In the genomic region with DNA sequence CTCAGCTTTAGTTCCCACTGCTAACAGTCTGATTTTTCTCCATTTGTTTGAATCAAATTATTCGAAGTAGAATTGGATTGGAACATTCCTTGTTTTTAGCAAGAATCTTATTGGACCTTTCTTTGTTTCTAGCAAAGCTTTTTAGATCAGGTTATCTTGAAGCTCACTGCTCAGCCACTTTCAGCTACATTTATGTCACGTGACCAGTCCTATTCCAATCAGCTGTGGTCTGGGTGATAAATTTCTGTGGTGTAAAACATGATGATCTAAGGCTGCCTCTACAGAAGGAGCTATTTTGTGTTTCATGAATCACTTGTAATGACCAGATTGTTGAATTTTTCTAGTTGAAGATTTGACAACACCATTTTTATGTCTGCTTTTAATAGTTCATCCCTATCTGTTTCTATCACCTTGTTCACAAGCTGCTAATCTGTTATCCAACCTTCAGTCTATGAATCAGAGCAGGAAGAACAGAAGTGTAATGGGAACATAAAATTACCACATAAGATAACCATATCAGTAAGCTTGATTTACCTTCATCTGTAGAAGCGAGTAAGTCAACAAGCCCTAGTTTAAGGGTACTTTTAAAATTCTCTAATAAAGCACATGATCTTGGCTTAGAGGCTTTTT, we compare ENCODE assay signal across 17 cellular contexts.
DNase-seq lines count a peak whose midpoint lies in the region; ATAC-seq, FAIRE-seq and TF ChIP-seq lines count a peak whose summit lies in the region.
"Had no signal": no experiment of that assay in that cellular context is flagged by ENCODE, and none has a peak within 500 bp of the region (broad histone marks: within the 10 kb centered on the region; RNA-seq: fewer than 3 reads in every experiment).

No MANE protein-coding gene starts in this region.

- H3K9me3 Mint-ChIP-seq in GM23338: no peaks in the 10 kb centered on the region; the same call in 2 of the 3 replicates
- H3K9me3 Mint-ChIP-seq: CD8-positive, alpha-beta T cell; H9 had no signal

- POLR2A ChIA-PET in GM12878 (lab: Charles Lee): no interaction called here

- H3K9me2 ChIP-seq in GM23338 (ENCODE audit: insufficient read depth): peaks cover 9% of the 10 kb centered on the region

- H3F3A ChIP-seq in GM23338 (replicated peaks; ENCODE audit: low read depth): no peaks in the 10 kb centered on the region

- no peak for TF ChIP-seq POLR2A in GM12878 (IDR thresholded peaks at IDR 0.05; ENCODE audit: low read depth, low read length)
- TF ChIP-seq POLR2A in tibial nerve (IDR thresholded peaks at IDR 0.05): no peak

- SMC1A ChIA-PET in GM12878 (lab: Charles Lee; ENCODE audit: uncharacterized antibody, unreplicated experiment): interaction anchor here (0.7 kb wide), 1 partner anchor 43 kb away, joined by 4 read pairs; no protein-coding TSS in a partner anchor

- no peak for TF ChIP-seq CTCF in GM23338 (conservative IDR thresholded peaks at IDR 0.05; ENCODE audit: low read depth in 2 of 2)
- no peak for TF ChIP-seq CTCF in GM12878 (IDR thresholded peaks at IDR 0.05 in 2 of 3, conservative IDR thresholded peaks at IDR 0.05 in 1 of 3; ENCODE audit: control insufficient read depth in 2 of 3, extremely low read depth in 1 of 3, insufficient read depth in 1 of 3, low read depth in 3 of 3, low read length in 3 of 3)
- no peak for TF ChIP-seq CTCF in tibial nerve (IDR thresholded peaks at IDR 0.05)

- WGBS in GM12878 (ENCODE audit: insufficient coverage, insufficient replicate concordance, low lambda C conversion rate, missing lambda C conversion rate): 15% methylated on average over 3 of the region's 3 CpGs
- 81 to 82% methylated on average over 3 of the region's 3 CpGs for WGBS in tibial nerve, 2 donors

- RAD21 ChIA-PET in GM12878 (lab: Charles Lee; ENCODE audit: unreplicated experiment): no interaction called here

- no peaks in the 10 kb centered on the region for H3K27me3 Mint-ChIP-seq in GM23338 (ENCODE audit: insufficient read depth, low read depth, poor library complexity)

- FAIRE-seq in GM12878 (lab: Jason Lieb, UNC): no peak
- FAIRE-seq: D721Med, HTR-8/SVneo had no signal

- intact Hi-C loops in GM12878 (cut with micrococcal nuclease; ENCODE audit: unreplicated experiment): no loop called here

- H3K79me2 ChIP-seq in GM23338 (replicated peaks; ENCODE audit: insufficient read depth) (no peaks in the 10 kb centered on the region), GM12878 (ENCODE audit: control insufficient read depth, insufficient read depth, low read length) (no peaks in the 10 kb centered on the region)

- H4K20me1 ChIP-seq in GM23338 (replicated peaks; ENCODE audit: insufficient read depth): no peaks in the 10 kb centered on the region
- H4K20me1 ChIP-seq in GM12878 (ENCODE audit: control insufficient read depth, insufficient read depth): no peaks in the 10 kb centered on the region

- no peaks in the 10 kb centered on the region for H3K36me3 ChIP-seq in GM23338 (ENCODE audit: insufficient read depth)
- no peaks in the 10 kb centered on the region for H3K36me3 ChIP-seq in GM12878 (ENCODE audit: control insufficient read depth in 2 of 2, insufficient read depth in 2 of 2, low read length in 1 of 2)
- no peaks in the 10 kb centered on the region for H3K36me3 ChIP-seq in tibial nerve

- DNase-seq in GM23338 (ENCODE audit: low spot score) (no peak), HT1080 (ENCODE audit: low read depth) (peak; percentile 6), GM12878 (ENCODE audit: low read depth, low spot score) (no peak), myocyte (ENCODE audit: low read depth) (peak; percentile 4), tibial nerve (ENCODE audit: low spot score in 2 of 2) (no peak), DMS53 treated with DMSO at 0.1 percent for 48 hours (lab: John Stamatoyannopoulos, UW; ENCODE audit: unreplicated experiment) (no peak), putamen (ENCODE audit: low spot score) (no peak), GM19240 (ENCODE audit: insufficient read length, low spot score) (no peak)
- DNase-seq: CD8-positive, alpha-beta T cell; COR-L47; GF-D8; GM23248; H9; KBM-7 had no signal

- H3K9me3 ChIP-seq in GM12878 (replicated peaks; ENCODE audit: control insufficient read depth, insufficient read depth, low read length) (no peaks in the 10 kb centered on the region), tibial nerve (no peaks in the 10 kb centered on the region)

- H2AFZ ChIP-seq in GM23338: peak overlapping the region; percentile 43; the same call in 1 of the 2 replicates
- no peak overlapping the region for H2AFZ ChIP-seq in GM12878 (ENCODE audit: control insufficient read depth, low read depth, low read length)
- H2AFZ ChIP-seq: GM23248 had no signal

- H3K4me1 ChIP-seq in GM23338 (ENCODE audit: insufficient read depth) (peaks cover 14% of the 10 kb centered on the region), GM12878 (ENCODE audit: control insufficient read depth, insufficient read depth, low read length) (no peaks in the 10 kb centered on the region), tibial nerve (no peaks in the 10 kb centered on the region)

- H3K4me2 ChIP-seq in GM23338: no peak overlapping the region
- H3K4me2 ChIP-seq in GM12878 (ENCODE audit: control insufficient read depth, insufficient read depth): no peak overlapping the region

- no peak overlapping the region for H3K27ac Mint-ChIP-seq in GM23338
- H3K27ac Mint-ChIP-seq: CD14-positive monocyte; CD8-positive, alpha-beta T cell; H9 had no signal

- H3K27me3 ChIP-seq in GM23338 (ENCODE audit: insufficient read depth): no peaks in the 10 kb centered on the region
- no peaks in the 10 kb centered on the region for H3K27me3 ChIP-seq in GM12878 (replicated peaks in 1 of 2; ENCODE audit: control insufficient read depth in 2 of 2, insufficient read depth in 2 of 2, low read length in 1 of 2)
- H3K27me3 ChIP-seq in tibial nerve: no peaks in the 10 kb centered on the region

- no peak overlapping the region for H3K9ac ChIP-seq in GM12878 (ENCODE audit: control insufficient read depth, insufficient read depth, low read length)
- H3K9ac ChIP-seq: GM23248 had no signal

- peaks cover 14% of the 10 kb centered on the region for H3K4me1 Mint-ChIP-seq in GM23338
- H3K4me1 Mint-ChIP-seq: CD14-positive monocyte had no signal

- TF ChIP-seq RAD21 in GM12878 (IDR thresholded peaks at IDR 0.05; ENCODE audit: insufficient read depth, low read depth, low read length): no peak

- TF ChIP-seq EP300 in GM12878 (IDR thresholded peaks at IDR 0.05; ENCODE audit: borderline replicate concordance in 1 of 2, control insufficient read depth in 1 of 2, low read depth in 2 of 2, low read length in 2 of 2) (no peak), tibial nerve (IDR thresholded peaks at IDR 0.05) (no peak)

- CTCF ChIA-PET in GM12878 (lab: Yijun Ruan, JAX): no interaction called here

- no TSS peak for BruUV-seq in GM12878 (replicated peaks; lab: Mats Ljungman, UMichigan)

- ATAC-seq in GM23338 (no peak), GM12878 (no peak)
- ATAC-seq: CD8-positive, alpha-beta T cell had no signal

- H3K4me3 Mint-ChIP-seq in GM23338: no peak overlapping the region
- H3K4me3 Mint-ChIP-seq: CD14-positive monocyte; CD8-positive, alpha-beta T cell; H9 had no signal

- H3K27ac ChIP-seq in GM23338 (ENCODE audit: low read depth): no peak overlapping the region
- no peak overlapping the region for H3K27ac ChIP-seq in GM12878 (ENCODE audit: control insufficient read depth, insufficient read depth)
- no peak overlapping the region for H3K27ac ChIP-seq in tibial nerve
- H3K27ac ChIP-seq: GM23248 had no signal

- in situ Hi-C loops in GM12878 (cut with MboI): no loop called here

- H3K4me3 ChIP-seq in GM23338: no peak overlapping the region
- no peak overlapping the region for H3K4me3 ChIP-seq in GM12878
- no peak overlapping the region for H3K4me3 ChIP-seq in tibial nerve
- H3K4me3 ChIP-seq: GM23248 had no signal

- H3K36me3 Mint-ChIP-seq in GM23338 (ENCODE audit: low read depth): no peaks in the 10 kb centered on the region; the same call in 2 of the 3 replicates
- H3K36me3 Mint-ChIP-seq: CD14-positive monocyte; CD8-positive, alpha-beta T cell had no signal

TF ChIP-seq in GM23338, 12 proteins besides CTCF, POLR2A, EP300 and RAD21 (continues in another document):
- no peak for TF ChIP-seq NANOG (IDR thresholded peaks at IDR 0.05; ENCODE audit: borderline replicate concordance)

TF ChIP-seq in GM12878, 131 proteins besides CTCF, POLR2A, EP300 and RAD21:
- TF ChIP-seq, protein P1, sequence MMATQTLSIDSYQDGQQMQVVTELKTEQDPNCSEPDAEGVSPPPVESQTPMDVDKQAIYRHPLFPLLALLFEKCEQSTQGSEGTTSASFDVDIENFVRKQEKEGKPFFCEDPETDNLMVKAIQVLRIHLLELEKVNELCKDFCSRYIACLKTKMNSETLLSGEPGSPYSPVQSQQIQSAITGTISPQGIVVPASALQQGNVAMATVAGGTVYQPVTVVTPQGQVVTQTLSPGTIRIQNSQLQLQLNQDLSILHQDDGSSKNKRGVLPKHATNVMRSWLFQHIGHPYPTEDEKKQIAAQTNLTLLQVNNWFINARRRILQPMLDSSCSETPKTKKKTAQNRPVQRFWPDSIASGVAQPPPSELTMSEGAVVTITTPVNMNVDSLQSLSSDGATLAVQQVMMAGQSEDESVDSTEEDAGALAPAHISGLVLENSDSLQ (IDR thresholded peaks at IDR 0.05): no peak
- TF ChIP-seq, protein P2, sequence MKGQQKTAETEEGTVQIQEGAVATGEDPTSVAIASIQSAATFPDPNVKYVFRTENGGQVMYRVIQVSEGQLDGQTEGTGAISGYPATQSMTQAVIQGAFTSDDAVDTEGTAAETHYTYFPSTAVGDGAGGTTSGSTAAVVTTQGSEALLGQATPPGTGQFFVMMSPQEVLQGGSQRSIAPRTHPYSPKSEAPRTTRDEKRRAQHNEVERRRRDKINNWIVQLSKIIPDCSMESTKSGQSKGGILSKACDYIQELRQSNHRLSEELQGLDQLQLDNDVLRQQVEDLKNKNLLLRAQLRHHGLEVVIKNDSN (IDR thresholded peaks at IDR 0.05; ENCODE audit: borderline replicate concordance, extremely low read length, insufficient read depth, low read depth, low read length): peak; percentile 17
- TF ChIP-seq FOXM1 (IDR thresholded peaks at IDR 0.05; ENCODE audit: low read depth, low read length): no peak
- no peak for TF ChIP-seq GATAD2B (conservative IDR thresholded peaks at IDR 0.05; ENCODE audit: low read depth)
- TF ChIP-seq, protein P3, sequence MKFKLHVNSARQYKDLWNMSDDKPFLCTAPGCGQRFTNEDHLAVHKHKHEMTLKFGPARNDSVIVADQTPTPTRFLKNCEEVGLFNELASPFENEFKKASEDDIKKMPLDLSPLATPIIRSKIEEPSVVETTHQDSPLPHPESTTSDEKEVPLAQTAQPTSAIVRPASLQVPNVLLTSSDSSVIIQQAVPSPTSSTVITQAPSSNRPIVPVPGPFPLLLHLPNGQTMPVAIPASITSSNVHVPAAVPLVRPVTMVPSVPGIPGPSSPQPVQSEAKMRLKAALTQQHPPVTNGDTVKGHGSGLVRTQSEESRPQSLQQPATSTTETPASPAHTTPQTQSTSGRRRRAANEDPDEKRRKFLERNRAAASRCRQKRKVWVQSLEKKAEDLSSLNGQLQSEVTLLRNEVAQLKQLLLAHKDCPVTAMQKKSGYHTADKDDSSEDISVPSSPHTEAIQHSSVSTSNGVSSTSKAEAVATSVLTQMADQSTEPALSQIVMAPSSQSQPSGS (IDR thresholded peaks at IDR 0.05; ENCODE audit: low read length): no peak
- peak; percentile 69; the same call in 1 of the 2 replicates for TF ChIP-seq RAD51 (IDR thresholded peaks at IDR 0.05)
- TF ChIP-seq DPF2 (IDR thresholded peaks at IDR 0.05): no peak

Comparison
In these comparisons a context has a peak if more than half of its experiments do, and no peak if none do; other contexts are left out.
1. DNase-seq: peak in HT1080 (single experiment) and myocyte (single experiment); none in GM23338 (single experiment), GM12878 (single experiment), tibial nerve (0 of 2), DMS53 treated with DMSO at 0.1 percent for 48 hours (single experiment), putamen (single experiment) and GM19240 (single experiment).